ENCODE assay signal across 17 cellular contexts in genomic region chr6:163085861-163086562, GRCh38.
"Had no signal": no experiment of that assay in that cellular context is flagged by ENCODE, and none has a peak within 500 bp of the region (broad histone marks: within the 10 kb centered on the region; RNA-seq: fewer than 3 reads in every experiment).

No MANE protein-coding gene starts in this region.

- H3K27ac ChIP-seq: SJCRH30, spleen, suprapubic skin had no signal

- H3K4me1 ChIP-seq: SJCRH30, spleen had no signal

- H3K4me3 ChIP-seq: SJCRH30, spleen, suprapubic skin had no signal

- H3K27ac Mint-ChIP-seq: activated CD8-positive, alpha-beta T cell treated with anti-CD3 and anti-CD28 coated beads, Interleukin-2, amount 10 ng/mL, durations not matched to agents 7 days and 5 days; activated naive CD8-positive, alpha-beta T cell; natural killer cell treated with Interleukin-12 subunit alpha and Interleukin-12 subunit beta and Interleukin-15 and Interleukin-18, amount 100 ng/mL, for 72 hours; stimulated activated naive CD8-positive, alpha-beta T cell treated with anti-CD3 and anti-CD28 coated beads, Interleukin-15, Interleukin-2, amounts not matched to agents 100 ng/mL and 50 ng/mL, for 24 hours; type B pancreatic cell; WTC11 had no signal

- H3K36me3 ChIP-seq: gastrocnemius medialis, SJCRH30, spleen, suprapubic skin had no signal

- H3K9me3 ChIP-seq: gastrocnemius medialis, SJCRH30, spleen, suprapubic skin had no signal

- ATAC-seq: activated CD8-positive, alpha-beta T cell treated with anti-CD3 and anti-CD28 coated beads, Interleukin-2, amount 10 ng/mL, durations not matched to agents 7 days and 5 days; natural killer cell treated with Interleukin-12 subunit alpha and Interleukin-12 subunit beta and Interleukin-15 and Interleukin-18, amount 100 ng/mL, for 72 hours had no signal

- DNase-seq: activated CD4-positive, alpha-beta T cell treated with anti-CD3 and anti-CD28 coated beads for 48 hours; activated CD8-positive, alpha-beta memory T cell treated with anti-CD3 and anti-CD28 coated beads, Interleukin-2, amount 50 U/mL, for 4 hours; activated CD8-positive, alpha-beta T cell treated with anti-CD3 and anti-CD28 coated beads, Interleukin-2, amount 10 ng/mL, durations not matched to agents 7 days and 5 days; activated effector memory CD4-positive, alpha-beta T cell treated with anti-CD3 and anti-CD28 coated beads, Interleukin-2, amount 50 U/mL, for 16 hours; activated T-cell treated with anti-CD3 and anti-CD28 coated beads, Interleukin-2, amount 50 U/mL, for 48 hours; dermis blood vessel endothelial cell; erythroblast; gastrocnemius medialis; left cardiac atrium; SJCRH30; spleen had no signal

- H3K27me3 Mint-ChIP-seq: activated naive CD8-positive, alpha-beta T cell; stimulated activated naive CD8-positive, alpha-beta T cell treated with anti-CD3 and anti-CD28 coated beads, Interleukin-15, Interleukin-2, amounts not matched to agents 100 ng/mL and 50 ng/mL, for 24 hours had no signal

- H3K36me3 Mint-ChIP-seq: activated naive CD8-positive, alpha-beta T cell; natural killer cell treated with Interleukin-12 subunit alpha and Interleukin-12 subunit beta and Interleukin-15 and Interleukin-18, amount 100 ng/mL, for 72 hours; type B pancreatic cell had no signal

- H3K9me3 Mint-ChIP-seq: type B pancreatic cell had no signal

- H3K27me3 ChIP-seq: gastrocnemius medialis, SJCRH30, spleen, suprapubic skin had no signal

- H3K4me3 Mint-ChIP-seq: activated CD8-positive, alpha-beta T cell treated with anti-CD3 and anti-CD28 coated beads, Interleukin-2, amount 10 ng/mL, durations not matched to agents 7 days and 5 days; activated naive CD8-positive, alpha-beta T cell; natural killer cell treated with Interleukin-12 subunit alpha and Interleukin-12 subunit beta and Interleukin-15 and Interleukin-18, amount 100 ng/mL, for 72 hours; stimulated activated naive CD8-positive, alpha-beta T cell treated with anti-CD3 and anti-CD28 coated beads, Interleukin-15, Interleukin-2, amounts not matched to agents 100 ng/mL and 50 ng/mL, for 24 hours; type B pancreatic cell; WTC11 had no signal
